Comparison of ENCODE assay signal across 29 cellular contexts in genomic region chr9:130441031-130441430, GRCh38.
"Had no signal": no experiment of that assay in that cellular context is flagged by ENCODE, and none has a peak within 500 bp of the region (broad histone marks: within the 10 kb centered on the region; RNA-seq: fewer than 3 reads in every experiment).

No MANE protein-coding gene starts in this region.

- H3K36me3 Mint-ChIP-seq: stimulated activated effector memory CD8-positive, alpha-beta T cell treated with anti-CD3 and anti-CD28 coated beads, Interleukin-12 subunit alpha, Interleukin-12 subunit beta, amount 100 ng/mL, for 72 hours; type B pancreatic cell had no signal

- FAIRE-seq: urothelium cell line had no signal

- H3K27ac Mint-ChIP-seq: stimulated activated effector memory CD8-positive, alpha-beta T cell treated with anti-CD3 and anti-CD28 coated beads, Interleukin-12 subunit alpha, Interleukin-12 subunit beta, amount 100 ng/mL, for 72 hours; stimulated activated memory B cell treated with anti-CD40 and anti-IgM and Interleukin-4, amounts not matched to agents 10 μg/mL and 1 μg/mL and 100 μg/mL, for 72 hours; stimulated activated naive B cell treated with anti-CD40 and anti-IgM and Interleukin-4, amounts not matched to agents 10 μg/mL and 1 μg/mL and 100 μg/mL, for 72 hours; stimulated activated naive CD8-positive, alpha-beta T cell treated with anti-CD3 and anti-CD28 coated beads, Interleukin-15, amount 100 ng/mL, for 72 hours; stimulated activated naive CD8-positive, alpha-beta T cell treated with anti-CD3 and anti-CD28 coated beads, Interleukin-15, Interleukin-2, amounts not matched to agents 100 ng/mL and 50 ng/mL, for 24 hours; type B pancreatic cell had no signal

- H3K27me3 ChIP-seq: testis, thyroid gland, upper lobe of left lung, upper lobe of right lung, uterus, vagina had no signal

- ATAC-seq: stimulated activated effector memory CD8-positive, alpha-beta T cell treated with anti-CD3 and anti-CD28 coated beads, Interleukin-12 subunit alpha, Interleukin-12 subunit beta, amount 100 ng/mL, for 72 hours; stimulated activated memory B cell treated with anti-CD40 and anti-IgM and Interleukin-4, amounts not matched to agents 10 μg/mL and 1 μg/mL and 100 μg/mL, for 72 hours; stimulated activated naive B cell treated with anti-CD40 and anti-IgM and Interleukin-4, amounts not matched to agents 10 μg/mL and 1 μg/mL and 100 μg/mL, for 72 hours; stimulated activated naive CD8-positive, alpha-beta T cell treated with anti-CD3 and anti-CD28 coated beads, Interleukin-15, amount 100 ng/mL, for 72 hours; stimulated activated naive CD8-positive, alpha-beta T cell treated with anti-CD3 and anti-CD28 coated beads, Interleukin-15, Interleukin-2, amounts not matched to agents 100 U/mL and 50 U/mL, for 24 hours; upper lobe of right lung had no signal

- H3K9me3 ChIP-seq: testis, thyroid gland, uterus had no signal

- DNase-seq: stimulated activated CD4-positive, alpha-beta T cell treated with anti-CD3 and anti-CD28 coated beads, Interleukin-2, amount 100 ng/mL, for 48 hours; stimulated activated CD4-positive, alpha-beta T cell treated with anti-CD3 and anti-CD28 coated beads, Interleukin-4, amount 100 ng/mL, for 1 hour; stimulated activated CD4-positive, alpha-beta T cell treated with anti-CD3 and anti-CD28 coated beads, Interleukin-4, amount 100 ng/mL, for 24 hours; stimulated activated CD4-positive, alpha-beta T cell treated with anti-CD3 and anti-CD28 coated beads, Interleukin-4, amount 100 ng/mL, for 4 hours; stimulated activated CD8-positive, alpha-beta memory T cell treated with anti-CD3 and anti-CD28 coated beads, Interleukin-4, amount 100 ng/mL, for 48 hours; stimulated activated naive B cell treated with anti-CD40 and anti-IgM and Interleukin-4, amounts not matched to agents 10 μg/mL and 1 μg/mL and 100 μg/mL, for 72 hours; stimulated activated naive CD4-positive, alpha-beta T cell; stimulated activated naive CD4-positive, alpha-beta T cell treated with Interleukin-2 at 50 U/mL for 16 hours; stimulated activated naive CD8-positive, alpha-beta T cell treated with anti-CD3 and anti-CD28 coated beads, Interleukin-15, amount 100 ng/mL, for 72 hours; stimulated activated naive CD8-positive, alpha-beta T cell treated with anti-CD3 and anti-CD28 coated beads, Interleukin-15, Interleukin-2, amounts not matched to agents 100 U/mL and 50 U/mL, for 24 hours; stomach; substantia nigra; testis; thyroid gland; tibial artery; transverse colon; trophoblast cell; upper lobe of left lung; upper lobe of right lung; uterus had no signal

- H3K4me1 ChIP-seq: uterus had no signal

- H3K9me3 Mint-ChIP-seq: stimulated activated naive CD8-positive, alpha-beta T cell treated with anti-CD3 and anti-CD28 coated beads, Interleukin-15, Interleukin-2, amounts not matched to agents 100 ng/mL and 50 ng/mL, for 24 hours had no signal

- H3K4me3 ChIP-seq: stomach, suprapubic skin, testis, thoracic aorta, thyroid gland, tibial artery, tibial nerve, transverse colon, upper lobe of left lung, upper lobe of right lung, uterus, vagina had no signal

- H3K4me3 Mint-ChIP-seq: stimulated activated effector memory CD8-positive, alpha-beta T cell treated with anti-CD3 and anti-CD28 coated beads, Interleukin-12 subunit alpha, Interleukin-12 subunit beta, amount 100 ng/mL, for 72 hours; stimulated activated memory B cell treated with anti-CD40 and anti-IgM and Interleukin-4, amounts not matched to agents 10 μg/mL and 1 μg/mL and 100 μg/mL, for 72 hours; stimulated activated naive B cell treated with anti-CD40 and anti-IgM and Interleukin-4, amounts not matched to agents 10 μg/mL and 1 μg/mL and 100 μg/mL, for 72 hours; stimulated activated naive CD8-positive, alpha-beta T cell treated with anti-CD3 and anti-CD28 coated beads, Interleukin-15, amount 100 ng/mL, for 72 hours; stimulated activated naive CD8-positive, alpha-beta T cell treated with anti-CD3 and anti-CD28 coated beads, Interleukin-15, Interleukin-2, amounts not matched to agents 100 ng/mL and 50 ng/mL, for 24 hours; type B pancreatic cell had no signal

- H3K36me3 ChIP-seq: stomach, suprapubic skin, thoracic aorta, thyroid gland, tibial artery, tibial nerve, transverse colon, upper lobe of left lung, upper lobe of right lung, uterus, vagina had no signal

- H3K27ac ChIP-seq: stomach, suprapubic skin, testis, thoracic aorta, thyroid gland, tibial artery, tibial nerve, transverse colon, upper lobe of left lung, upper lobe of right lung, uterus, vagina had no signal
